ENCODE assay signal across 8 cellular contexts in genomic region chr12:106303202-106303820, GRCh38. TPM values are rescaled to one million over a fixed set of nuclear protein-coding genes. Genes with fewer than 3 reads are reported as not detected.
DNase-seq lines count a peak whose midpoint lies in the region; ATAC-seq, FAIRE-seq and TF ChIP-seq lines count a peak whose summit lies in the region.

No MANE protein-coding gene starts in this region.

- H3K27me3 Mint-ChIP-seq in T-helper 17 cell (no peaks in the 10 kb centered on the region), progenitor cell of endocrine pancreas (no peaks in the 10 kb centered on the region)

- no peak for FAIRE-seq in A549 (lab: Jason Lieb, UNC)

- H3K4me2 ChIP-seq in A549: peak overlapping the region; percentile 92

- TF ChIP-seq POLR2A in A549 (IDR thresholded peaks at IDR 0.05; ENCODE audit: low read length) (no peak), upper lobe of left lung (IDR thresholded peaks at IDR 0.05) (peak in 2 of 4 donors; percentile 7 to 45)

- H3K27ac ChIP-seq in A549 (peak overlapping the region; percentile 98 to 100), left ventricle myocardium inferior (replicated peaks) (peak overlapping the region; percentile 98), upper lobe of left lung (peak overlapping the region; percentile 97 to 98 (median 97))

- H3K4me1 Mint-ChIP-seq in T-helper 17 cell (peaks cover 52% of the 10 kb centered on the region), progenitor cell of endocrine pancreas (ENCODE audit: low read depth) (peaks cover 4% of the 10 kb centered on the region)

- TF ChIP-seq RAD21 in A549 (conservative IDR thresholded peaks at IDR 0.05 in 1 of 2, IDR thresholded peaks at IDR 0.05 in 1 of 2): no peak

- H3K4me3 Mint-ChIP-seq in T-helper 17 cell (peak overlapping the region; percentile 97), progenitor cell of endocrine pancreas (ENCODE audit: low read depth) (peak overlapping the region; percentile 91)

- peak overlapping the region; percentile 86 for H3K4me3 ChIP-seq in A549
- H3K4me3 ChIP-seq in left ventricle myocardium inferior: peak overlapping the region; percentile 97
- H3K4me3 ChIP-seq in upper lobe of left lung: peak overlapping the region; percentile 48 to 90 (median 82)

- no peaks in the 10 kb centered on the region for H3K27me3 ChIP-seq in left ventricle myocardium inferior (ENCODE audit: low read depth)
- no peaks in the 10 kb centered on the region for H3K27me3 ChIP-seq in upper lobe of left lung

- TF ChIP-seq EP300 in A549 (IDR thresholded peaks at IDR 0.05): no peak
- peak in 2 of 4 donors; percentile 63 to 74 for TF ChIP-seq EP300 in upper lobe of left lung (IDR thresholded peaks at IDR 0.05)

- H3K4me1 ChIP-seq in A549 (peaks cover 31% of the 10 kb centered on the region), left ventricle myocardium inferior (peaks cover 90% of the 10 kb centered on the region), upper lobe of left lung (peaks cover 43 to 68% (median 51%) of the 10 kb centered on the region in 4 donors)

- peaks cover 8% of the 10 kb centered on the region for H3K36me3 ChIP-seq in left ventricle myocardium inferior
- H3K36me3 ChIP-seq in upper lobe of left lung: no peaks in the 10 kb centered on the region

- POLR2A ChIA-PET in A549 (lab: Yijun Ruan, JAX): interaction anchor here (0.9 kb wide), 1 partner anchor 54 kb away, joined by 3 read pairs; no protein-coding TSS in a partner anchor

- TF ChIP-seq CTCF in A549 (IDR thresholded peaks at IDR 0.05) (0 out of 3 replicates have a peak, but pooled peaks have one; percentile 5), left ventricle myocardium inferior (IDR thresholded peaks at IDR 0.05; ENCODE audit: borderline replicate concordance) (no peak), progenitor cell of endocrine pancreas (IDR thresholded peaks at IDR 0.05; ENCODE audit: unreplicated experiment) (no peak), upper lobe of left lung (IDR thresholded peaks at IDR 0.05) (peak in 3 of 6 experiments; percentile 7 to 30 (median 12))

- ATAC-seq in A549 (peak; percentile 52 to 74), GM18861 (IDR thresholded peaks at IDR 0.05; ENCODE audit: unreplicated experiment) (peak; percentile 21), T-helper 17 cell (peak; percentile 63), upper lobe of left lung (ENCODE audit: low FRiP score in 2 of 2) (peak; percentile 93)

- peak; percentile 38 to 61 for DNase-seq in A549 (ENCODE audit: low read depth in 1 of 2, low spot score in 1 of 2)
- peak; percentile 57 for DNase-seq in LHCN-M2 (ENCODE audit: low read depth)
- peak; percentile 76 to 94 (median 89) for DNase-seq in T-helper 17 cell
- DNase-seq in amniotic epithelial cell (ENCODE audit: low read depth): peak; percentile 73
- peak; percentile 93 for DNase-seq in left ventricle myocardium inferior
- peak; percentile 58 for DNase-seq in progenitor cell of endocrine pancreas (ENCODE audit: low spot score, unreplicated experiment)
- DNase-seq in upper lobe of left lung: peak; percentile 92

- H3K9me3 Mint-ChIP-seq in progenitor cell of endocrine pancreas (ENCODE audit: low read depth): no peaks in the 10 kb centered on the region

- intact Hi-C loops in left ventricle myocardium inferior (cut with micrococcal nuclease): no loop called here

- no peaks in the 10 kb centered on the region for H3K9me3 ChIP-seq in A549
- no peaks in the 10 kb centered on the region for H3K9me3 ChIP-seq in T-helper 17 cell (ENCODE audit: control insufficient read depth, low read length, poor library complexity, severe bottlenecking)
- no peaks in the 10 kb centered on the region for H3K9me3 ChIP-seq in left ventricle myocardium inferior (replicated peaks)
- no peaks in the 10 kb centered on the region for H3K9me3 ChIP-seq in upper lobe of left lung

- 9% methylated on average over 26 of the region's 28 CpGs for WGBS in A549 (ENCODE audit: missing lambda C conversion rate)
- 3 to 11% methylated on average over 6 to 27 of the region's 28 CpGs for WGBS in upper lobe of left lung, 2 donors

- CTCF ChIA-PET in A549 (lab: Yijun Ruan, JAX): interaction anchor here (1.0 to 1.1 kb wide), 3 partner anchors 13 to 57 kb away, joined by 3 to 4 read pairs (median 4); partner anchors contain the start of gene POLR3B

- H3K27ac Mint-ChIP-seq in T-helper 17 cell (peak overlapping the region; percentile 98), progenitor cell of endocrine pancreas (peak overlapping the region; percentile 99)

- H3K36me3 Mint-ChIP-seq in T-helper 17 cell (ENCODE audit: low read depth) (peaks cover 4% of the 10 kb centered on the region), progenitor cell of endocrine pancreas (ENCODE audit: insufficient read depth) (no peaks in the 10 kb centered on the region)

TF ChIP-seq in A549, 52 proteins besides CTCF, POLR2A, EP300 and RAD21:
- TF ChIP-seq HEYL (CRISPR knock-in tag; IDR thresholded peaks at IDR 0.05): no peak
- no peak for TF ChIP-seq EHMT2 (IDR thresholded peaks at IDR 0.05; ENCODE audit: low read depth)
- TF ChIP-seq FOXS1 (CRISPR knock-in tag; IDR thresholded peaks at IDR 0.05): no peak
- TF ChIP-seq POLR2AphosphoS2 (conservative IDR thresholded peaks at IDR 0.05; ENCODE audit: low read length): no peak
- no peak for TF ChIP-seq HOXB5 (CRISPR knock-in tag; IDR thresholded peaks at IDR 0.05)

RNA-seq across cellular contexts. Expression of gene TCP11L2, which starts 0.8 kb away (rescaled TPM):
- polyA plus RNA-seq in A549 (2011; rRNA removed): 16.6 and 19.7 TPM in 2 replicates
- 1.1 and 1.5 TPM in 2 replicates for polyA plus RNA-seq in A549 (2012; cell fraction: cytosol; rRNA removed)
- polyA plus RNA-seq in A549 (2012; cell fraction: nucleus; rRNA removed): 1.7 and 2.4 TPM in 2 replicates
- polyA plus RNA-seq in A549 (2017; fragmentation: RNase III; extraction: RNeasy Plus Mini Kit Qiagen cat#74134 plus additional on column Dnase treatment): 1.8 to 4.9 TPM (median 4.1 TPM) in 3 replicates
- 36.1 and 48.5 TPM in 2 replicates for polyA minus RNA-seq in A549 (2011; rRNA and poly(A)+ RNA removed)
- total RNA-seq in LHCN-M2 (2014; rRNA removed): 2.6 and 5.1 TPM in 2 replicates
- polyA plus RNA-seq in LHCN-M2 (2012): 2.5 TPM
- total RNA-seq in T-helper 17 cell: 100 to 1,000 TPM; 134 to 148 TPM
- 126 TPM for total RNA-seq in left ventricle myocardium inferior
- total RNA-seq in progenitor cell of endocrine pancreas: 14.8 and 16.1 TPM in 2 replicates
- 10 to 100 TPM; 43.2 to 77.5 (median 56.2) TPM for total RNA-seq in upper lobe of left lung

RNA-seq across cellular contexts. Expression of gene POLR3B, which starts 54.2 kb away (rescaled TPM):
- polyA plus RNA-seq in A549 (2011; rRNA removed) (9.5 and 10.7 TPM in 2 replicates), A549 (2017; fragmentation: RNase III; extraction: RNeasy Plus Mini Kit Qiagen cat#74134 plus additional on column Dnase treatment) (5.4 to 6.1 TPM (median 5.7 TPM) in 3 replicates)
- polyA plus RNA-seq in A549 (2012; cell fraction: cytosol; rRNA removed): 2.9 and 3.1 TPM in 2 replicates
- 3.1 and 4.0 TPM in 2 replicates for polyA plus RNA-seq in A549 (2012; cell fraction: nucleus; rRNA removed)
- polyA minus RNA-seq in A549 (2011; rRNA and poly(A)+ RNA removed): 12.3 and 12.5 TPM in 2 replicates
- total RNA-seq in LHCN-M2 (2014; rRNA removed) (10.6 and 13.3 TPM in 2 replicates), T-helper 17 cell (1 to 10 TPM; 4.0 to 9.2 TPM), left ventricle myocardium inferior (8.5 TPM), progenitor cell of endocrine pancreas (11.8 and 12.3 TPM in 2 replicates), upper lobe of left lung (10 to 100 TPM in 3 of 6 donors, 1 to 10 TPM in 3; 7.2 to 14.7 (median 10.6) TPM)
- 5.0 TPM for polyA plus RNA-seq in LHCN-M2 (2012)

RNA-seq across cellular contexts. Expression of gene CKAP4, which starts 55.5 kb away (rescaled TPM):
- polyA plus RNA-seq in A549 (2011; rRNA removed) (96.5 and 108 TPM in 2 replicates), A549 (2017; fragmentation: RNase III; extraction: RNeasy Plus Mini Kit Qiagen cat#74134 plus additional on column Dnase treatment) (62.6 to 71.7 TPM (median 70.4 TPM) in 3 replicates)
- 39.5 and 50.8 TPM in 2 replicates for polyA plus RNA-seq in A549 (2012; cell fraction: cytosol; rRNA removed)
- 59.8 and 68.1 TPM in 2 replicates for polyA plus RNA-seq in A549 (2012; cell fraction: nucleus; rRNA removed)
- 36.8 and 40.3 TPM in 2 replicates for polyA minus RNA-seq in A549 (2011; rRNA and poly(A)+ RNA removed)
- total RNA-seq in LHCN-M2 (2014; rRNA removed) (177 and 193 TPM in 2 replicates), T-helper 17 cell (10 to 100 TPM; 12.4 to 14.4 TPM), left ventricle myocardium inferior (51.8 TPM), progenitor cell of endocrine pancreas (102 and 107 TPM in 2 replicates), upper lobe of left lung (10 to 100 TPM; 16.8 to 70.8 (median 44.5) TPM)
- 202 TPM for polyA plus RNA-seq in LHCN-M2 (2012)

Comparison
In these comparisons a context has a peak if more than half of its experiments do, and no peak if none do; other contexts are left out.
1. Peak in every context shown above with its lines: DNase-seq, ATAC-seq, H3K4me3 ChIP-seq and H3K27ac ChIP-seq.
2. ATAC-seq: peak in every context shown above with its lines; median percentile 93 in upper lobe of left lung; 63 in A549; 63 in T-helper 17 cell; 21 in GM18861.